ENCODE assay signal across 9 cellular contexts in the genomic region with DNA sequence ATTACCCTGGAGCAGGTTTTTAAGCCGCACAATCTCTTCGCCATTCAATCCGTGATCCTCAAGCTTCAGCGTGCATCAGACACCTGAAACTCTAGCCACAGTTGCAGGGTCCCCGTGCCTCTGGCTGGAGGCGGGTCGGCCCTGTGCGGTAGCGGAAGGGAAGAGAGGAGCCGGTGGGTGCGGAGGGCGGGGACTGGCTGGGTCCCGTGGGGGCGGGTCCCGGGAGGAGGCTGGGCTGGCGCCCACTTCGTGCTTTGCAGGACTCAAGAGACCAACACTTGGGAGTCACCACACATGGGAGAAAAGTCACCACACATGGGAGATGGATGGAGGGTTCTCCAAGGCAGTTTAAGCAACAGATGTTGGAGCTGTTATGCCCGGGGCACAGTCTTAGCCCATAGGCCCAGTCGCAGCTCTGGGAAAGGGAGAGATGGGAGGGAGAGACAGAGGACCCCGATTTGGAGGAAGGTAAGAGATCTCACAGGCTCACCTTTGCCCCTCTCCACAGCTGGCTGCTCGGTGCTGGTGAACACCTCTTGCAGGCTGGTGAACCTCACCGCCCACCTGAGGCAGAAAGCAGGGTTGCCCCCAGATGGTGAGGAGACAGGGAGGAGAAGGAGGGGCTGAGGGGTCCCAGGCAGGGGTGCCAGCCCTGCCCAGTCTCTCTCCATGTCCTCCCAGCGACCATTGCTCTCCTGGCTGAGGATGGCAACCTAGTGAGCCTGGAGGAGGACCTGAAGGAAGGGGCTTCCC. TPM values are rescaled to one million over a fixed set of nuclear protein-coding genes. Genes with fewer than 3 reads are reported as not detected.
DNase-seq lines count a peak whose midpoint lies in the region; ATAC-seq, FAIRE-seq and TF ChIP-seq lines count a peak whose summit lies in the region.
"Had no signal": no experiment of that assay in that cellular context is flagged by ENCODE, and none has a peak within 500 bp of the region (broad histone marks: within the 10 kb centered on the region; RNA-seq: fewer than 3 reads in every experiment).

No MANE protein-coding gene starts in this region.

- no peak; the same call in 1 of the 2 replicates for TF ChIP-seq POLR2A in GM12892 (IDR thresholded peaks at IDR 0.05; ENCODE audit: low read depth, low read length)

- peak; percentile 57 for ATAC-seq in activated CD8-positive, alpha-beta memory T cell treated with anti-CD3 and anti-CD28 coated beads, Interleukin-2, amount 10 ng/mL, durations not matched to agents 7 days and 5 days

- CTCF ChIA-PET in activated CD8-positive, alpha-beta memory T cell treated with anti-CD3 and anti-CD28 coated beads, Interleukin-2, amount 10 ng/mL, durations not matched to agents 7 days and 5 days (lab: Charles Lee) = interaction anchor here (0.8 to 1.8 kb wide), 9 partner anchors 10 to 136 kb away, joined by 3 to 5 read pairs (median 3); partner anchors contain the start of genes MIF and SLC2A11

- peaks cover 43% of the 10 kb centered on the region for H3K4me1 Mint-ChIP-seq in activated CD8-positive, alpha-beta memory T cell treated with anti-CD3 and anti-CD28 coated beads, Interleukin-2, amount 10 ng/mL, durations not matched to agents 7 days and 5 days

- DNase-seq in GM12892 (ENCODE audit: insufficient read length) (no peak), germinal center (ENCODE audit: low spot score) (peak; percentile 61), NCI-H2081 (lab: John Stamatoyannopoulos, UW) (no peak), DMS79 treated with DMSO at 0.1 percent for 48 hours (lab: John Stamatoyannopoulos, UW) (no peak), retina (no peak), NCI-H1417 (lab: John Stamatoyannopoulos, UW) (no peak)
- DNase-seq in activated CD8-positive, alpha-beta memory T cell treated with anti-CD3 and anti-CD28 coated beads, Interleukin-2, amount 10 ng/mL, durations not matched to agents 7 days and 5 days = peak; percentile 75
- DNase-seq in stimulated activated CD8-positive, alpha-beta memory T cell treated with anti-CD3 and anti-CD28 coated beads, Interleukin-12 subunit alpha, Interleukin-12 subunit beta, amount 100 ng/mL, for 4 hours (ENCODE audit: low read depth) = peak; percentile 43
- DNase-seq: midbrain had no signal

- peak overlapping the region; percentile 83 for H3K27ac Mint-ChIP-seq in activated CD8-positive, alpha-beta memory T cell treated with anti-CD3 and anti-CD28 coated beads, Interleukin-2, amount 10 ng/mL, durations not matched to agents 7 days and 5 days

- H3K4me3 Mint-ChIP-seq in activated CD8-positive, alpha-beta memory T cell treated with anti-CD3 and anti-CD28 coated beads, Interleukin-2, amount 10 ng/mL, durations not matched to agents 7 days and 5 days = peak overlapping the region; percentile 47

- peak; percentile 60 for FAIRE-seq in GM12892 (lab: Jason Lieb, UNC)

- no peaks in the 10 kb centered on the region for H3K27me3 Mint-ChIP-seq in activated CD8-positive, alpha-beta memory T cell treated with anti-CD3 and anti-CD28 coated beads, Interleukin-2, amount 10 ng/mL, durations not matched to agents 7 days and 5 days

- no peaks in the 10 kb centered on the region for H3K9me3 Mint-ChIP-seq in activated CD8-positive, alpha-beta memory T cell treated with anti-CD3 and anti-CD28 coated beads, Interleukin-2, amount 10 ng/mL, durations not matched to agents 7 days and 5 days (ENCODE audit: low read depth)

- H3K36me3 Mint-ChIP-seq in activated CD8-positive, alpha-beta memory T cell treated with anti-CD3 and anti-CD28 coated beads, Interleukin-2, amount 10 ng/mL, durations not matched to agents 7 days and 5 days = peaks cover 3% of the 10 kb centered on the region

RNA-seq across cellular contexts. Expression of gene C22orf15, which starts 1.0 kb away (rescaled TPM):
- polyA plus RNA-seq in GM12892 (2012; ENCODE audit: missing spikeins) = 2.3 TPM
- 1 to 10 TPM in 1 of 2 experiments, under 1 TPM in 1; 0.77 to 2.8 TPM for total RNA-seq in activated CD8-positive, alpha-beta memory T cell treated with anti-CD3 and anti-CD28 coated beads, Interleukin-2, amount 10 ng/mL, durations not matched to agents 7 days and 5 days

RNA-seq across cellular contexts. Expression of gene CHCHD10, which starts 4.0 kb away (rescaled TPM):
- 268 TPM for polyA plus RNA-seq in GM12892 (2012; ENCODE audit: missing spikeins)
- 100 to 1,000 TPM; 155 to 159 TPM for total RNA-seq in activated CD8-positive, alpha-beta memory T cell treated with anti-CD3 and anti-CD28 coated beads, Interleukin-2, amount 10 ng/mL, durations not matched to agents 7 days and 5 days

RNA-seq across cellular contexts. Expression of gene MMP11, which starts 8.9 kb away (rescaled TPM):
- polyA plus RNA-seq in GM12892 (2012; ENCODE audit: missing spikeins) = 0.32 TPM
- total RNA-seq in activated CD8-positive, alpha-beta memory T cell treated with anti-CD3 and anti-CD28 coated beads, Interleukin-2, amount 10 ng/mL, durations not matched to agents 7 days and 5 days = 1 to 10 TPM in 1 of 2 experiments, under 1 TPM in 1; 0.91 to 1.0 TPM

RNA-seq across cellular contexts. Expression of gene VPREB3, which starts 9.5 kb away (rescaled TPM):
- 11.6 TPM for polyA plus RNA-seq in GM12892 (2012; ENCODE audit: missing spikeins)
- under 1 TPM in 1 of 2 experiments, not detected in 1; 0.70 TPM for total RNA-seq in activated CD8-positive, alpha-beta memory T cell treated with anti-CD3 and anti-CD28 coated beads, Interleukin-2, amount 10 ng/mL, durations not matched to agents 7 days and 5 days

RNA-seq across cellular contexts. Expression of gene ZNF70, which starts 12.8 kb away (rescaled TPM):
- 2.1 TPM for polyA plus RNA-seq in GM12892 (2012; ENCODE audit: missing spikeins)
- total RNA-seq in activated CD8-positive, alpha-beta memory T cell treated with anti-CD3 and anti-CD28 coated beads, Interleukin-2, amount 10 ng/mL, durations not matched to agents 7 days and 5 days = 1 to 10 TPM; 2.9 to 3.0 TPM

Comparison
In these comparisons a context has a peak if more than half of its experiments do, and no peak if none do; other contexts are left out.
1. DNase-seq: peak in activated CD8-positive, alpha-beta memory T cell treated with anti-CD3 and anti-CD28 coated beads, Interleukin-2, amount 10 ng/mL, durations not matched to agents 7 days and 5 days (single experiment), germinal center (single experiment) and stimulated activated CD8-positive, alpha-beta memory T cell treated with anti-CD3 and anti-CD28 coated beads, Interleukin-12 subunit alpha, Interleukin-12 subunit beta, amount 100 ng/mL, for 4 hours (single experiment); none in GM12892 (single experiment), NCI-H2081 (0 of 2), DMS79 treated with DMSO at 0.1 percent for 48 hours (single experiment), retina (single experiment) and NCI-H1417 (0 of 3).